In genomic region chr5:79562351-79563246, GRCh38 we compare ENCODE assay signal across 11 cellular contexts. TPM values are rescaled to one million over a fixed set of nuclear protein-coding genes. Genes with fewer than 3 reads are reported as not detected.
A peak's percentile ranks its signal among the peaks of the same experiment; 100 is the strongest.
DNase-seq lines count a peak whose midpoint lies in the region; TF ChIP-seq lines count a peak whose summit lies in the region.
"Had no signal": no experiment of that assay in that cellular context is flagged by ENCODE, and none has a peak within 500 bp of the region (broad histone marks: within the 10 kb centered on the region; RNA-seq: fewer than 3 reads in every experiment).

No MANE protein-coding gene starts in this region.

- H4K20me1 ChIP-seq in KMS-11 (ENCODE audit: insufficient read depth) = no peaks in the 10 kb centered on the region

- no peak overlapping the region for H3K14ac ChIP-seq in trophoblast cell (ENCODE audit: low read length)

- H3K4ac ChIP-seq in trophoblast cell (ENCODE audit: low read depth, low read length) = no peak overlapping the region

- H2AK5ac ChIP-seq in trophoblast cell (ENCODE audit: low read length) = no peak overlapping the region

- peak; percentile 65 for DNase-seq in Daoy (ENCODE audit: low read depth)
- DNase-seq in astrocyte of the spinal cord (ENCODE audit: low read depth, low spot score) = peak; percentile 50
- DNase-seq in myocyte (ENCODE audit: low read depth) = peak; percentile 20
- DNase-seq in G401 (ENCODE audit: low spot score) = no peak
- no peak for DNase-seq in GM20000 (ENCODE audit: low spot score)
- DNase-seq in trophoblast cell = no peak
- DNase-seq: heart right ventricle, MG63, spleen, SW 1271 had no signal

- H3K79me2 ChIP-seq in KMS-11 (ENCODE audit: insufficient read depth, low read depth) = no peaks in the 10 kb centered on the region
- no peaks in the 10 kb centered on the region for H3K79me2 ChIP-seq in trophoblast cell (ENCODE audit: control insufficient read depth, insufficient read depth, low read length, poor library complexity)

- H3K36me3 ChIP-seq in KMS-11 (ENCODE audit: insufficient read depth) = no peaks in the 10 kb centered on the region
- H3K36me3 ChIP-seq in trophoblast cell (ENCODE audit: control insufficient read depth in 1 of 2, insufficient read depth in 2 of 2, low read length in 2 of 2) = no peaks in the 10 kb centered on the region
- H3K36me3 ChIP-seq: heart right ventricle, MG63, spleen had no signal

- no peaks in the 10 kb centered on the region for H3K27me3 ChIP-seq in KMS-11 (ENCODE audit: insufficient read depth, low read depth)
- no peaks in the 10 kb centered on the region for H3K27me3 ChIP-seq in trophoblast cell (ENCODE audit: insufficient read depth, low read length)
- H3K27me3 ChIP-seq: heart right ventricle, MG63 had no signal

- in situ Hi-C loops in astrocyte of the spinal cord (cut with HindIII; ENCODE audit: low sequenced_read_pairs) (no loop called here), G401 (cut with HindIII; ENCODE audit: low sequenced_read_pairs) (no loop called here)

- no peak overlapping the region for H3K23ac ChIP-seq in trophoblast cell (ENCODE audit: low read length)

- no peak overlapping the region for H2AFZ ChIP-seq in KMS-11 (ENCODE audit: low read depth)
- H2AFZ ChIP-seq in trophoblast cell (ENCODE audit: insufficient read depth, low read length, poor library complexity) = no peak overlapping the region

- no peak overlapping the region for H4K91ac ChIP-seq in trophoblast cell (ENCODE audit: low read depth, low read length)

- peak overlapping the region; percentile 83; the same call in 1 of the 2 replicates for H3K27ac ChIP-seq in KMS-11
- no peak overlapping the region for H3K27ac ChIP-seq in trophoblast cell (ENCODE audit: low read depth, low read length)
- H3K27ac ChIP-seq: spleen had no signal

- no peak overlapping the region for H2BK12ac ChIP-seq in trophoblast cell (ENCODE audit: low read length)

- H3K4me2 ChIP-seq in KMS-11 (no peak overlapping the region; the same call in 1 of the 2 replicates), trophoblast cell (ENCODE audit: low read length) (no peak overlapping the region)

- H4K8ac ChIP-seq in trophoblast cell (ENCODE audit: low read depth, low read length) = no peak overlapping the region

- H4K12ac ChIP-seq in trophoblast cell (ENCODE audit: low read depth, low read length) = no peak overlapping the region

- H3K4me1 ChIP-seq in KMS-11 (ENCODE audit: low read depth, poor library complexity, severe bottlenecking) = peaks cover 44% of the 10 kb centered on the region
- H3K4me1 ChIP-seq in trophoblast cell (ENCODE audit: control insufficient read depth in 1 of 2, insufficient read depth in 2 of 2, low read length in 2 of 2) = no peaks in the 10 kb centered on the region

- no peak overlapping the region for H2BK120ac ChIP-seq in trophoblast cell (ENCODE audit: insufficient read depth, low read length, poor library complexity)

- H3K18ac ChIP-seq in trophoblast cell (ENCODE audit: low read length) = no peak overlapping the region

- TF ChIP-seq CTCF in KMS-11 (conservative IDR thresholded peaks at IDR 0.05; ENCODE audit: low read depth, low read length) = no peak
- no peak for TF ChIP-seq CTCF in astrocyte of the spinal cord (IDR thresholded peaks at IDR 0.05; ENCODE audit: low read depth, low read length)
- no peak for TF ChIP-seq CTCF in GM20000 (IDR thresholded peaks at IDR 0.05; ENCODE audit: extremely low read depth, missing control alignments)

- no peak overlapping the region for H3K9ac ChIP-seq in KMS-11
- H3K9ac ChIP-seq in trophoblast cell (ENCODE audit: low read length) = no peak overlapping the region

- no peak overlapping the region for H2BK5ac ChIP-seq in trophoblast cell (ENCODE audit: low read depth, low read length, poor library complexity)

- no peaks in the 10 kb centered on the region for H3K79me1 ChIP-seq in trophoblast cell (ENCODE audit: low read length)

- H3K4me3 ChIP-seq in KMS-11 (IDR thresholded peaks at IDR 0.05; ENCODE audit: insufficient read depth, low read depth, low read length) (no peak overlapping the region), astrocyte of the spinal cord (ENCODE audit: low read depth, low read length) (no peak overlapping the region), trophoblast cell (ENCODE audit: low read depth, low read length) (no peak overlapping the region)
- H3K4me3 ChIP-seq: heart right ventricle, MG63, spleen had no signal

- H3K9me3 ChIP-seq in trophoblast cell (ENCODE audit: insufficient read depth, low read depth, low read length) = no peaks in the 10 kb centered on the region
- H3K9me3 ChIP-seq: heart right ventricle, MG63, spleen had no signal

- no CpG with 5 or more reads among the region's 3 CpGs for WGBS in trophoblast cell (ENCODE audit: extremely low coverage, insufficient coverage, insufficient read length)

RNA-seq across cellular contexts. Expression of gene HOMER1, which starts 48.7 kb away (rescaled TPM):
- 8.1 and 12.2 TPM in 2 replicates for total RNA-seq in Daoy (2014; rRNA removed; shearing (Covaris generic))
- 22.4 and 24.6 TPM in 2 replicates for total RNA-seq in myocyte
- 9.7 TPM for polyA plus RNA-seq in myocyte (2012)
- 27.7 and 28.0 TPM in 2 replicates for total RNA-seq in G401 (2014; rRNA removed; shearing (Covaris generic))
- polyA plus RNA-seq in trophoblast cell (2013) = 19.5 and 20.6 TPM in 2 replicates

RNA-seq across cellular contexts. Expression of gene TENT2, which starts 49.6 kb away (rescaled TPM):
- 31.3 and 35.3 TPM in 2 replicates for total RNA-seq in Daoy (2014; rRNA removed; shearing (Covaris generic))
- total RNA-seq in myocyte = 23.5 and 31.5 TPM in 2 replicates
- 17.1 TPM for polyA plus RNA-seq in myocyte (2012)
- 45.8 and 51.4 TPM in 2 replicates for total RNA-seq in G401 (2014; rRNA removed; shearing (Covaris generic))
- polyA plus RNA-seq in trophoblast cell (2013) = 26.2 and 26.3 TPM in 2 replicates

Comparison
In these comparisons a context has a peak if more than half of its experiments do, and no peak if none do; other contexts are left out.
1. DNase-seq: peak in Daoy (single experiment), astrocyte of the spinal cord (single experiment) and myocyte (single experiment); none in G401 (single experiment), GM20000 (single experiment) and trophoblast cell (0 of 2).